In the genomic region with DNA sequence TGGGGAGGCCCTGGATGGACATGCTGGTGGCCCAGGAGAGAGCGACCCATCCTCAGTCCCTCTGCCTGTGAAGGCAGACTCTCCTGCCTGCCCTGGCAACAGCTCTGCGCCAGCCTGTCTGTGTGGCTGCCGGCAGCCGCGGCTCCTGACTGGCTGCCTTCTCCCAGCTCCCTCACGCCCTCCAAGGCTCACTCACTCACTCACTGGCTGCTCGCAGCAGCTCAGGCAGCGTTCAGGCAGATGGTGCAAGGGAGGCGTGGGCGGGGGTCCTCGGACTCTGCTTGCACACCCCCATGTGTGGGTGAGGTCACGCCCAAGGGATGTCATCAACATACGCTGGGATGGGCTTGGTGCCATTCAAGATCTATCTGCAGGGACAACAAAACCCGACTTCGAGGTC, we compare ENCODE assay signal across 12 cellular contexts.
DNase-seq lines count a peak whose midpoint lies in the region; ATAC-seq and TF ChIP-seq lines count a peak whose summit lies in the region.
"Had no signal": no experiment of that assay in that cellular context is flagged by ENCODE, and none has a peak within 500 bp of the region (broad histone marks: within the 10 kb centered on the region; RNA-seq: fewer than 3 reads in every experiment).

No MANE protein-coding gene starts in this region.

- H3K27ac Mint-ChIP-seq in activated CD8-positive, alpha-beta T cell treated with anti-CD3 and anti-CD28 coated beads for 36 hours = no peak overlapping the region
- H3K27ac Mint-ChIP-seq in Calu3 (ENCODE audit: unreplicated experiment) (no peak overlapping the region), type B pancreatic cell (no peak overlapping the region)
- H3K27ac Mint-ChIP-seq: activated naive CD8-positive, alpha-beta T cell treated with anti-CD3 and anti-CD28 coated beads, Interleukin-2, amount 10 ng/mL, durations not matched to agents 7 days and 5 days had no signal

- POLR2A ChIA-PET in activated CD8-positive, alpha-beta T cell treated with anti-CD3 and anti-CD28 coated beads for 36 hours (lab: Charles Lee) = no interaction called here

- no peak overlapping the region for H3K27ac ChIP-seq in thoracic aorta
- H3K27ac ChIP-seq: KMS-11 had no signal

- CTCF ChIA-PET in activated CD8-positive, alpha-beta T cell treated with anti-CD3 and anti-CD28 coated beads for 36 hours (lab: Charles Lee) = interaction anchor here (1.1 kb wide), 1 partner anchor 31 kb away, joined by 3 read pairs; no protein-coding TSS in a partner anchor
- CTCF ChIA-PET in Calu3 (lab: Charles Lee) = no interaction called here

- H3K9me3 ChIP-seq in thoracic aorta = no peaks in the 10 kb centered on the region
- H3K9me3 ChIP-seq: Peyer's patch had no signal

- no peaks in the 10 kb centered on the region for H3K27me3 Mint-ChIP-seq in activated CD8-positive, alpha-beta T cell treated with anti-CD3 and anti-CD28 coated beads for 36 hours
- H3K27me3 Mint-ChIP-seq in Calu3 (ENCODE audit: unreplicated experiment) = no peaks in the 10 kb centered on the region
- H3K27me3 Mint-ChIP-seq in type B pancreatic cell = no peaks in the 10 kb centered on the region

- H3K36me3 Mint-ChIP-seq in activated CD8-positive, alpha-beta T cell treated with anti-CD3 and anti-CD28 coated beads for 36 hours (ENCODE audit: low read depth) = no peaks in the 10 kb centered on the region
- H3K36me3 Mint-ChIP-seq in Calu3 (ENCODE audit: insufficient read depth, unreplicated experiment) (peaks cover 3% of the 10 kb centered on the region), type B pancreatic cell (peaks cover 5% of the 10 kb centered on the region)
- H3K36me3 Mint-ChIP-seq: activated naive CD8-positive, alpha-beta T cell treated with anti-CD3 and anti-CD28 coated beads, Interleukin-2, amount 10 ng/mL, durations not matched to agents 7 days and 5 days had no signal

- no peaks in the 10 kb centered on the region for H3K27me3 ChIP-seq in thoracic aorta (replicated peaks; ENCODE audit: insufficient read depth)
- H3K27me3 ChIP-seq: Peyer's patch had no signal

- TF ChIP-seq CTCF in thoracic aorta (IDR thresholded peaks at IDR 0.05) = no peak
- no peak for TF ChIP-seq CTCF in activated CD8-positive, alpha-beta T cell treated with anti-CD3 and anti-CD28 coated beads for 36 hours (IDR thresholded peaks at IDR 0.05)
- TF ChIP-seq CTCF in Calu3 (IDR thresholded peaks at IDR 0.05; ENCODE audit: unreplicated experiment) = no peak
- no peak for TF ChIP-seq CTCF in type B pancreatic cell (conservative IDR thresholded peaks at IDR 0.05)

- intact Hi-C loops in activated CD8-positive, alpha-beta T cell treated with anti-CD3 and anti-CD28 coated beads for 36 hours (cut with micrococcal nuclease) = no loop called here
- intact Hi-C loops in Calu3 (cut with micrococcal nuclease; ENCODE audit: unreplicated experiment) = no loop called here

- no peaks in the 10 kb centered on the region for H3K4me1 Mint-ChIP-seq in activated CD8-positive, alpha-beta T cell treated with anti-CD3 and anti-CD28 coated beads for 36 hours (ENCODE audit: low read depth)
- H3K4me1 Mint-ChIP-seq in Calu3 (ENCODE audit: low read depth, unreplicated experiment) (peaks cover 45% of the 10 kb centered on the region), type B pancreatic cell (ENCODE audit: unreplicated experiment) (peaks cover 44% of the 10 kb centered on the region)
- H3K4me1 Mint-ChIP-seq: activated naive CD8-positive, alpha-beta T cell treated with anti-CD3 and anti-CD28 coated beads, Interleukin-2, amount 10 ng/mL, durations not matched to agents 7 days and 5 days had no signal

- H3K4me1 ChIP-seq in thoracic aorta (ENCODE audit: control insufficient read depth in 1 of 2, low read depth in 2 of 2) = peaks cover 14 to 50% of the 10 kb centered on the region in 2 donors

- H3K4me3 Mint-ChIP-seq in activated CD8-positive, alpha-beta T cell treated with anti-CD3 and anti-CD28 coated beads for 36 hours = no peak overlapping the region
- no peak overlapping the region for H3K4me3 Mint-ChIP-seq in Calu3 (ENCODE audit: low read depth, unreplicated experiment)
- no peak overlapping the region for H3K4me3 Mint-ChIP-seq in type B pancreatic cell
- H3K4me3 Mint-ChIP-seq: activated naive CD8-positive, alpha-beta T cell treated with anti-CD3 and anti-CD28 coated beads, Interleukin-2, amount 10 ng/mL, durations not matched to agents 7 days and 5 days had no signal

- DNase-seq in NCI-H446 (lab: John Stamatoyannopoulos, UW) (peak; percentile 16 to 65), cerebellar cortex (ENCODE audit: low spot score) (peak; percentile 81), islet precursor cell (peak; percentile 59), thoracic aorta (ENCODE audit: low spot score) (no peak), Calu3 (no peak), type B pancreatic cell (ENCODE audit: extremely low spot score, unreplicated experiment) (no peak)
- no peak for DNase-seq in activated CD8-positive, alpha-beta T cell treated with anti-CD3 and anti-CD28 coated beads for 36 hours
- DNase-seq: activated CD4-positive, alpha-beta T cell treated with anti-CD3 and anti-CD28 coated beads for 48 hours; activated naive CD8-positive, alpha-beta T cell treated with anti-CD3 and anti-CD28 coated beads, Interleukin-2, amount 10 ng/mL, durations not matched to agents 7 days and 5 days; Peyer's patch had no signal

- no peaks in the 10 kb centered on the region for H3K9me3 Mint-ChIP-seq in activated CD8-positive, alpha-beta T cell treated with anti-CD3 and anti-CD28 coated beads for 36 hours
- H3K9me3 Mint-ChIP-seq in Calu3 (ENCODE audit: low read depth, unreplicated experiment) (no peaks in the 10 kb centered on the region), type B pancreatic cell (no peaks in the 10 kb centered on the region)
- H3K9me3 Mint-ChIP-seq: activated naive CD8-positive, alpha-beta T cell treated with anti-CD3 and anti-CD28 coated beads, Interleukin-2, amount 10 ng/mL, durations not matched to agents 7 days and 5 days had no signal

- peak overlapping the region; percentile 15 for H3K4me3 ChIP-seq in thoracic aorta
- H3K4me3 ChIP-seq: Peyer's patch had no signal

- ATAC-seq in thoracic aorta (ENCODE audit: insufficient number of reproducible peaks, low FRiP score, low read depth) = no peak
- ATAC-seq in activated CD8-positive, alpha-beta T cell treated with anti-CD3 and anti-CD28 coated beads for 36 hours = no peak
- no peak for ATAC-seq in GM18511 (IDR thresholded peaks at IDR 0.05; ENCODE audit: unreplicated experiment)

- BruUV-seq in Calu3 (replicated peaks; lab: Mats Ljungman, UMichigan) = no TSS peak

- H3K36me3 ChIP-seq in thoracic aorta = no peaks in the 10 kb centered on the region
- H3K36me3 ChIP-seq: Peyer's patch had no signal

Comparison
In these comparisons a context has a peak if more than half of its experiments do, and no peak if none do; other contexts are left out.
1. DNase-seq: peak in NCI-H446 (2 of 2), cerebellar cortex (single experiment) and islet precursor cell (single experiment); none in thoracic aorta (single experiment), activated CD8-positive, alpha-beta T cell treated with anti-CD3 and anti-CD28 coated beads for 36 hours (single experiment), Calu3 (single experiment) and type B pancreatic cell (single experiment).